Comparison of ENCODE assay signal across 8 cellular contexts in the genomic region with DNA sequence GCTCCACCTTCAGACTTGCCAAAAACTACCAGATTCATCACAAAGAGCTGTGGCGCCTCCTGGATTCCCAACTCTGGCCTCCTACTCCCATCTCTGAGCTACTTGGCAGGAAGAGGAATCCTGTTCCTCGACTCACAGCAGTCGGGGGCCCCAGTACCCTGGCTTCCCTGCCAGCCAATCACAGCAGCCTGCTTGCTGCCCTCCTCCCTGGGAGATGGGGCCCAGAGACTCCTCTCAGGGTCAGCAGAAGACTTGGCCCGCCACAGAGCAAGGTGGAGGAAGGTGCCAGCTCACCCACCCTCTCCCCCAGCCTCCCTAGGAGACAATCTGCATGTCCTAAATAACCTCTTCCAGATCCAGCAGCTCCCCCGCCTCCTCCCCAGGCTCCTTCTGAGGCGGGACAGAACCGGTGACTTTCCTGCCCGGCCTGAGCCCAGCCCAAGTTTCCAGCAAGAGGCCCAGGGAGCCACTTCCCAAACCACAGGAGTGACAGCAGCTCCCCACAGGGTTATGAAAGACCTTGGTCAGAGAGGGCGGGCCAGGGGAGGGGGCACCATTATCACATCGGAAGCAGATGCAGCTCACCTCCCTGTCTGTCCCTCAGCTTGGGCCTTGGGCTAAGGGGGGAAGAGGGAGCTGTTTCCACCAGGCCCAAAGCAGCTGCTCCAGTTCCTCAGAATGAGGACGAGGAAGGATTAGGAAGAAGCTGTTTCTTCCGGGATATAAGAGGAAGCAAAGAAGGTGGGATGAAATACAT. TPM values are rescaled to one million over a fixed set of nuclear protein-coding genes. Genes with fewer than 3 reads are reported as not detected.
DNase-seq lines count a peak whose midpoint lies in the region; ATAC-seq and TF ChIP-seq lines count a peak whose summit lies in the region.

No MANE protein-coding gene starts in this region.

- peaks cover 74% of the 10 kb centered on the region for H3K4me1 Mint-ChIP-seq in CD8-positive, alpha-beta T cell (ENCODE audit: low read depth)

- peak overlapping the region; percentile 84 for H3K4me3 Mint-ChIP-seq in CD8-positive, alpha-beta T cell

- POLR2A ChIA-PET in CD8-positive, alpha-beta T cell (lab: Charles Lee) = interaction anchor here (0.6 to 8.6 kb wide), 12 partner anchors 9 to 152 kb away, joined by 3 to 58 read pairs (median 6); a partner anchor contains a TSS

- CTCF ChIA-PET in CD8-positive, alpha-beta T cell (lab: Charles Lee) = interaction anchor here (0.8 to 10.7 kb wide), 10 partner anchors 11 to 152 kb away, joined by 3 to 184 read pairs (median 4); a partner anchor contains a TSS

- peak overlapping the region; percentile 89 for H3K27ac Mint-ChIP-seq in CD8-positive, alpha-beta T cell

- no peaks in the 10 kb centered on the region for H3K27me3 Mint-ChIP-seq in CD8-positive, alpha-beta T cell (ENCODE audit: low read depth)

- 11 to 24% (median 16%) methylated on average over 4 to 12 of the region's 12 CpGs for WGBS in adrenal gland, 4 donors

- H3K27ac ChIP-seq in CD8-positive, alpha-beta T cell (ENCODE audit: low read depth, low read length) = peak overlapping the region; percentile 39
- H3K27ac ChIP-seq in adrenal gland = peak overlapping the region; percentile 37 to 97 (median 84)

- H3K9me3 ChIP-seq in CD8-positive, alpha-beta T cell (ENCODE audit: low read length) = no peaks in the 10 kb centered on the region
- H3K9me3 ChIP-seq in adrenal gland (replicated peaks in 1 of 3) = no peaks in the 10 kb centered on the region
- peaks cover 2% of the 10 kb centered on the region for H3K9me3 ChIP-seq in iPS-18c (ENCODE audit: control insufficient read depth, insufficient read depth, low read length)

- intact Hi-C loops in CD8-positive, alpha-beta T cell (cut with DNase I, micrococcal nuclease) = loop anchor here (5.0 kb wide), 5 partner anchors 38 to 202 kb away; a partner anchor contains a TSS
- intact Hi-C loops in adrenal gland (cut with DNase I) = loop anchor here (5.0 to 10.0 kb wide), 3 partner anchors 94 to 154 kb away; a partner anchor contains a TSS

- peak in 1 of 7 experiments; percentile 30 for DNase-seq in CD8-positive, alpha-beta T cell
- DNase-seq in NAMALWA (ENCODE audit: low spot score) (peak; percentile 20), adrenal gland (peak; percentile 34 to 74 (median 61)), NCI-H2029 (lab: John Stamatoyannopoulos, UW) (no peak), globus pallidus (ENCODE audit: low spot score) (no peak)
- peak; percentile 25 for DNase-seq in stimulated activated CD4-positive, alpha-beta T cell treated with anti-CD3 and anti-CD28 coated beads, Interleukin-4, amount 100 ng/mL, for 1 hour

- peaks cover 26% of the 10 kb centered on the region for H3K36me3 ChIP-seq in CD8-positive, alpha-beta T cell (ENCODE audit: insufficient read depth, low read length)
- H3K36me3 ChIP-seq in adrenal gland (replicated peaks in 1 of 2) = peaks cover 0 to 22% of the 10 kb centered on the region in 2 donors

- peak overlapping the region; percentile 51 for H3K4me3 ChIP-seq in CD8-positive, alpha-beta T cell (ENCODE audit: low read depth, low read length)
- H3K4me3 ChIP-seq in adrenal gland = no peak overlapping the region
- H3K4me3 ChIP-seq in iPS-18c (ENCODE audit: insufficient read depth, low read depth, low read length) = 0 out of 2 replicates have a peak overlapping the region, but pooled peaks have one; percentile 22

- peak in 1 of 2 donors; percentile 18 for TF ChIP-seq POLR2A in adrenal gland (IDR thresholded peaks at IDR 0.05)

- H3K27me3 ChIP-seq in CD8-positive, alpha-beta T cell (ENCODE audit: insufficient read depth, low read length) = no peaks in the 10 kb centered on the region
- no peaks in the 10 kb centered on the region for H3K27me3 ChIP-seq in adrenal gland

- H3K36me3 Mint-ChIP-seq in CD8-positive, alpha-beta T cell = peaks cover 42% of the 10 kb centered on the region

- no peaks in the 10 kb centered on the region for H3K9me3 Mint-ChIP-seq in CD8-positive, alpha-beta T cell

- no peak for ATAC-seq in CD8-positive, alpha-beta T cell
- no peak for ATAC-seq in GM21619 (IDR thresholded peaks at IDR 0.05; ENCODE audit: unreplicated experiment)

- H3K4me1 ChIP-seq in CD8-positive, alpha-beta T cell (ENCODE audit: insufficient read depth, low read length) = peaks cover 75% of the 10 kb centered on the region
- peaks cover 28 to 68% of the 10 kb centered on the region in 2 donors for H3K4me1 ChIP-seq in adrenal gland (replicated peaks in 1 of 2)

- TF ChIP-seq CTCF in CD8-positive, alpha-beta T cell (IDR thresholded peaks at IDR 0.05) = no peak
- TF ChIP-seq CTCF in adrenal gland (IDR thresholded peaks at IDR 0.05) = no peak

RNA-seq across cellular contexts. Expression of a gene that starts 2.3 kb away (rescaled TPM):
- total RNA-seq in CD8-positive, alpha-beta T cell = 100 to 1,000 TPM; 129 to 135 TPM
- 100 to 1,000 TPM; 116 to 309 (median 181) TPM for total RNA-seq in adrenal gland
- 100 to 1,000 TPM in 2 of 3 donors, 10 to 100 TPM in 1; 86.3 to 163 (median 135) TPM for polyA plus RNA-seq in adrenal gland

RNA-seq across cellular contexts. Expression of a gene that starts 18.0 kb away (rescaled TPM):
- total RNA-seq in CD8-positive, alpha-beta T cell = 1 to 10 TPM; 3.2 to 6.2 TPM
- total RNA-seq in adrenal gland = 10 to 100 TPM in 4 of 8 donors, 1 to 10 TPM in 4; 5.1 to 42.9 (median 12.3) TPM
- polyA plus RNA-seq in adrenal gland = 10 to 100 TPM; 15.4 to 24.5 (median 17.3) TPM

RNA-seq across cellular contexts. Expression of a gene that starts 18.3 kb away (rescaled TPM):
- 1 to 10 TPM; 1.8 TPM for total RNA-seq in CD8-positive, alpha-beta T cell
- 10 to 100 TPM in 7 of 8 donors, 1 to 10 TPM in 1; 8.2 to 29.1 (median 23.6) TPM for total RNA-seq in adrenal gland
- polyA plus RNA-seq in adrenal gland = 10 to 100 TPM in 2 of 3 donors, 1 to 10 TPM in 1; 9.6 to 22.9 (median 12.5) TPM

RNA-seq across cellular contexts. Expression of a gene that starts 44.1 kb away (rescaled TPM):
- total RNA-seq in CD8-positive, alpha-beta T cell = 1 to 10 TPM; 1.6 to 1.8 TPM
- total RNA-seq in adrenal gland = 1 to 10 TPM; 1.5 to 5.7 (median 3.6) TPM
- polyA plus RNA-seq in adrenal gland = 1 to 10 TPM; 1.5 to 6.2 (median 2.2) TPM

Comparison
In these comparisons a context has a peak if more than half of its experiments do, and no peak if none do; other contexts are left out.
1. DNase-seq: peak in NAMALWA (single experiment), adrenal gland (7 of 7) and stimulated activated CD4-positive, alpha-beta T cell treated with anti-CD3 and anti-CD28 coated beads, Interleukin-4, amount 100 ng/mL, for 1 hour (single experiment); none in NCI-H2029 (single experiment) and globus pallidus (single experiment).
2. H3K4me3 ChIP-seq: peak in CD8-positive, alpha-beta T cell (single experiment) and iPS-18c (single experiment); none in adrenal gland (0 of 4).